ENCODE assay signal across 1 cellular context in genomic region chr11:62552931-62553838, GRCh38.
TF ChIP-seq lines count a peak whose summit lies in the region.

No MANE protein-coding gene starts in this region.

TF ChIP-seq in HepG2, 621 proteins besides CTCF, POLR2A, EP300 and RAD21 (continues in another document):
- TF ChIP-seq FOSL2 (CRISPR knock-in tag; IDR thresholded peaks at IDR 0.05) (peak; percentile 73), ZFYVE20 (CRISPR knock-in tag; IDR thresholded peaks at IDR 0.05; ENCODE audit: borderline replicate concordance, low read depth) (no peak), KDM5B (CRISPR knock-in tag; IDR thresholded peaks at IDR 0.05; ENCODE audit: borderline replicate concordance) (peak; percentile 46; the same call in 1 of the 2 replicates), KDM3A (CRISPR knock-in tag; IDR thresholded peaks at IDR 0.05; ENCODE audit: low read depth) (no peak), TARDBP (CRISPR knock-in tag; IDR thresholded peaks at IDR 0.05) (no peak), ZNF567 (CRISPR knock-in tag; IDR thresholded peaks at IDR 0.05; ENCODE audit: borderline replicate concordance) (no peak), ONECUT2 (CRISPR knock-in tag; IDR thresholded peaks at IDR 0.05) (no peak), NFYC (CRISPR knock-in tag; IDR thresholded peaks at IDR 0.05) (no peak), ZNF546 (CRISPR knock-in tag; conservative IDR thresholded peaks at IDR 0.05) (no peak), FOXP1 (IDR thresholded peaks at IDR 0.05) (no peak), FOXP1 (CRISPR knock-in tag; IDR thresholded peaks at IDR 0.05) (peak; percentile 61; the same call in 1 of the 2 replicates), RXRB (CRISPR knock-in tag; IDR thresholded peaks at IDR 0.05; ENCODE audit: borderline replicate concordance) (no peak), ASH2L (IDR thresholded peaks at IDR 0.05; ENCODE audit: insufficient read length, low read depth, low read length) (no peak), ZNF460 (CRISPR knock-in tag; IDR thresholded peaks at IDR 0.05; ENCODE audit: borderline replicate concordance) (no peak), ZNF788 (CRISPR knock-in tag; IDR thresholded peaks at IDR 0.05; ENCODE audit: borderline replicate concordance) (0 out of 2 replicates have a peak, but pooled peaks have one; percentile 3), HNF1A (IDR thresholded peaks at IDR 0.05; ENCODE audit: low read depth) (no peak), HNF1A (CRISPR knock-in tag; IDR thresholded peaks at IDR 0.05; ENCODE audit: borderline replicate concordance) (no peak), SNAPC5 (CRISPR knock-in tag; IDR thresholded peaks at IDR 0.05; ENCODE audit: borderline replicate concordance) (no peak), ZNF10 (CRISPR knock-in tag; IDR thresholded peaks at IDR 0.05; ENCODE audit: borderline replicate concordance, low read depth) (no peak), ETS1 (CRISPR knock-in tag; IDR thresholded peaks at IDR 0.05) (no peak), NR2F1 (CRISPR knock-in tag; IDR thresholded peaks at IDR 0.05) (no peak), ZFP36 (IDR thresholded peaks at IDR 0.05; ENCODE audit: borderline replicate concordance, low read depth, low read length, partially characterized antibody) (no peak), PRMT3 (CRISPR knock-in tag; IDR thresholded peaks at IDR 0.05; ENCODE audit: borderline replicate concordance, low read depth) (no peak), KLF11 (CRISPR knock-in tag; IDR thresholded peaks at IDR 0.05) (no peak), HIC2 (CRISPR knock-in tag; IDR thresholded peaks at IDR 0.05; ENCODE audit: low read depth) (peak; percentile 58; the same call in 1 of the 2 replicates), ZNF44 (CRISPR knock-in tag; IDR thresholded peaks at IDR 0.05) (no peak), ZNF264 (CRISPR knock-in tag; IDR thresholded peaks at IDR 0.05) (no peak), ZNF317 (CRISPR knock-in tag; IDR thresholded peaks at IDR 0.05) (no peak), TOE1 (CRISPR knock-in tag; IDR thresholded peaks at IDR 0.05) (no peak), SNRNP70 (IDR thresholded peaks at IDR 0.05; ENCODE audit: low read depth, low read length) (no peak), TBX2 (CRISPR knock-in tag; IDR thresholded peaks at IDR 0.05; ENCODE audit: borderline replicate concordance) (no peak), SP1 (IDR thresholded peaks at IDR 0.05) (no peak), SP1 (CRISPR knock-in tag; IDR thresholded peaks at IDR 0.05) (no peak; the same call in 1 of the 2 replicates), ZNF75D (CRISPR knock-in tag; IDR thresholded peaks at IDR 0.05; ENCODE audit: borderline replicate concordance) (no peak), FOSL1 (CRISPR knock-in tag; IDR thresholded peaks at IDR 0.05; ENCODE audit: borderline replicate concordance) (0 out of 2 replicates have a peak, but pooled peaks have one; percentile 13), SP2 (CRISPR knock-in tag; IDR thresholded peaks at IDR 0.05) (no peak), NFE2 (CRISPR knock-in tag; IDR thresholded peaks at IDR 0.05) (no peak), FOXK2 (IDR thresholded peaks at IDR 0.05) (no peak), FOXA1 (IDR thresholded peaks at IDR 0.05) (no peak), FOXA1 (CRISPR knock-in tag; IDR thresholded peaks at IDR 0.05) (no peak), ZNF792 (CRISPR knock-in tag; IDR thresholded peaks at IDR 0.05) (no peak), MAFG (CRISPR knock-in tag; IDR thresholded peaks at IDR 0.05) (no peak), ZNF333 (CRISPR knock-in tag; IDR thresholded peaks at IDR 0.05; ENCODE audit: borderline replicate concordance) (no peak), RARA (CRISPR knock-in tag; IDR thresholded peaks at IDR 0.05) (no peak), ESRRA (CRISPR knock-in tag; IDR thresholded peaks at IDR 0.05; ENCODE audit: low read depth) (no peak), ELF3 (CRISPR knock-in tag; IDR thresholded peaks at IDR 0.05) (no peak), ZMYM3 (CRISPR knock-in tag; IDR thresholded peaks at IDR 0.05) (peak; percentile 23; the same call in 1 of the 2 replicates), RERE (CRISPR knock-in tag; IDR thresholded peaks at IDR 0.05; ENCODE audit: low read depth) (no peak), ZNF367 (CRISPR knock-in tag; IDR thresholded peaks at IDR 0.05; ENCODE audit: borderline replicate concordance) (no peak), ZNF782 (CRISPR knock-in tag; IDR thresholded peaks at IDR 0.05; ENCODE audit: borderline replicate concordance) (no peak), ZNF124 (CRISPR knock-in tag; IDR thresholded peaks at IDR 0.05) (no peak), ZBTB10 (CRISPR knock-in tag; IDR thresholded peaks at IDR 0.05; ENCODE audit: borderline replicate concordance) (0 out of 2 replicates have a peak, but pooled peaks have one; percentile 28), FOXA3 (CRISPR knock-in tag; IDR thresholded peaks at IDR 0.05) (peak; percentile 27; the same call in 1 of the 2 replicates), TAF1 (CRISPR knock-in tag; IDR thresholded peaks at IDR 0.05) (no peak), TOPORS (CRISPR knock-in tag; IDR thresholded peaks at IDR 0.05) (no peak), ZBTB7B (CRISPR knock-in tag; IDR thresholded peaks at IDR 0.05) (no peak), AGO1 (IDR thresholded peaks at IDR 0.05; ENCODE audit: low read depth, low read length, poor library complexity, severe bottlenecking) (no peak), ZNF772 (CRISPR knock-in tag; IDR thresholded peaks at IDR 0.05) (no peak), ZKSCAN1 (IDR thresholded peaks at IDR 0.05; ENCODE audit: low read length) (no peak), CHD4 (IDR thresholded peaks at IDR 0.05; ENCODE audit: borderline replicate concordance, low read length) (no peak), SNAI1 (CRISPR knock-in tag; IDR thresholded peaks at IDR 0.05; ENCODE audit: borderline replicate concordance) (no peak)
